In the genomic region with DNA sequence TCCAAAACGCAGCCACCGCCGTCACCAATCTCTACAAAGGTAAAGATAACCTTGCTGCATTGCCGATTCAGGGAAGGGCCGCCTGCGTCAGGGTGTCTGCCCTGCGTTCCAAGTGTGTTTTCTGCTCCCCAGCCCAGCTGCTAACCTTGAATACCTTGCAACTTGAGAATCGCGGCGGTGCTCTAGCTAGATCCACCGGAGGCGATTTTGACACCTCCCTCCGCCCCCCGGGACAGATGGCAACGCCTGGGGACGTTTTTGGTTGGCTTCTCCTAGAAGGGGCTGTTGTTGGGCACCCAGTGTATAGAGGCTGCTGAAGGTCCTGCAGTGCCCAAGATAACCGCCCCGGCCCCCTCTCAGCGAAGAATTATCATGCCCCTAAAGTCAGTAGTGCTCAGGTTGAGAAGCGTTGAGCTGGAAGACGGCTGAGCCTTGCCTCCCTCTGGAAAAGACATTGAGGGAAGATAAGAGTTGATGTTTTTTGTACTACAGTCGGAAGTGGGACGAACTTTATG, we compare ENCODE assay signal across 1 cellular context.
A peak's percentile ranks its signal among the peaks of the same experiment; 100 is the strongest.
TF ChIP-seq lines count a peak whose summit lies in the region.

No MANE protein-coding gene starts in this region.

TF ChIP-seq in HepG2, 621 proteins besides CTCF, POLR2A, EP300 and RAD21 (continued from another document):
- TF ChIP-seq, protein P1, sequence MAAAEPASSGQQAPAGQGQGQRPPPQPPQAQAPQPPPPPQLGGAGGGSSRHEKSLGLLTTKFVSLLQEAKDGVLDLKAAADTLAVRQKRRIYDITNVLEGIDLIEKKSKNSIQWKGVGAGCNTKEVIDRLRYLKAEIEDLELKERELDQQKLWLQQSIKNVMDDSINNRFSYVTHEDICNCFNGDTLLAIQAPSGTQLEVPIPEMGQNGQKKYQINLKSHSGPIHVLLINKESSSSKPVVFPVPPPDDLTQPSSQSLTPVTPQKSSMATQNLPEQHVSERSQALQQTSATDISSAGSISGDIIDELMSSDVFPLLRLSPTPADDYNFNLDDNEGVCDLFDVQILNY (CRISPR knock-in tag; conservative IDR thresholded peaks at IDR 0.05), result 0 out of 2 replicates have a peak, but pooled peaks have one; percentile 23
- TF ChIP-seq NCOA1 (CRISPR knock-in tag; IDR thresholded peaks at IDR 0.05) (no peak), ZNF530 (CRISPR knock-in tag; IDR thresholded peaks at IDR 0.05; ENCODE audit: low read depth) (no peak), ZNF205 (CRISPR knock-in tag; IDR thresholded peaks at IDR 0.05) (0 out of 2 replicates have a peak, but pooled peaks have one; percentile 37), KAT7 (CRISPR knock-in tag; IDR thresholded peaks at IDR 0.05; ENCODE audit: borderline replicate concordance) (0 out of 2 replicates have a peak, but pooled peaks have one; percentile 9), ZNF329 (CRISPR knock-in tag; IDR thresholded peaks at IDR 0.05; ENCODE audit: low read depth) (no peak), DPF2 (CRISPR knock-in tag; IDR thresholded peaks at IDR 0.05; ENCODE audit: borderline replicate concordance, low read depth) (no peak), ZNF616 (CRISPR knock-in tag; IDR thresholded peaks at IDR 0.05; ENCODE audit: low read depth) (no peak), RNF2 (conservative IDR thresholded peaks at IDR 0.05; ENCODE audit: low read depth) (no peak), AHR (CRISPR knock-in tag; IDR thresholded peaks at IDR 0.05) (no peak), SSRP1 (CRISPR knock-in tag; IDR thresholded peaks at IDR 0.05) (0 out of 2 replicates have a peak, but pooled peaks have one; percentile 5), ZNF839 (CRISPR knock-in tag; IDR thresholded peaks at IDR 0.05; ENCODE audit: borderline replicate concordance) (no peak), SP2 (CRISPR knock-in tag; IDR thresholded peaks at IDR 0.05) (no peak), MEIS1 (CRISPR knock-in tag; IDR thresholded peaks at IDR 0.05; ENCODE audit: borderline replicate concordance) (0 out of 2 replicates have a peak, but pooled peaks have one; percentile 2), ZBTB7B (CRISPR knock-in tag; IDR thresholded peaks at IDR 0.05) (no peak)
- TF ChIP-seq, protein P2, sequence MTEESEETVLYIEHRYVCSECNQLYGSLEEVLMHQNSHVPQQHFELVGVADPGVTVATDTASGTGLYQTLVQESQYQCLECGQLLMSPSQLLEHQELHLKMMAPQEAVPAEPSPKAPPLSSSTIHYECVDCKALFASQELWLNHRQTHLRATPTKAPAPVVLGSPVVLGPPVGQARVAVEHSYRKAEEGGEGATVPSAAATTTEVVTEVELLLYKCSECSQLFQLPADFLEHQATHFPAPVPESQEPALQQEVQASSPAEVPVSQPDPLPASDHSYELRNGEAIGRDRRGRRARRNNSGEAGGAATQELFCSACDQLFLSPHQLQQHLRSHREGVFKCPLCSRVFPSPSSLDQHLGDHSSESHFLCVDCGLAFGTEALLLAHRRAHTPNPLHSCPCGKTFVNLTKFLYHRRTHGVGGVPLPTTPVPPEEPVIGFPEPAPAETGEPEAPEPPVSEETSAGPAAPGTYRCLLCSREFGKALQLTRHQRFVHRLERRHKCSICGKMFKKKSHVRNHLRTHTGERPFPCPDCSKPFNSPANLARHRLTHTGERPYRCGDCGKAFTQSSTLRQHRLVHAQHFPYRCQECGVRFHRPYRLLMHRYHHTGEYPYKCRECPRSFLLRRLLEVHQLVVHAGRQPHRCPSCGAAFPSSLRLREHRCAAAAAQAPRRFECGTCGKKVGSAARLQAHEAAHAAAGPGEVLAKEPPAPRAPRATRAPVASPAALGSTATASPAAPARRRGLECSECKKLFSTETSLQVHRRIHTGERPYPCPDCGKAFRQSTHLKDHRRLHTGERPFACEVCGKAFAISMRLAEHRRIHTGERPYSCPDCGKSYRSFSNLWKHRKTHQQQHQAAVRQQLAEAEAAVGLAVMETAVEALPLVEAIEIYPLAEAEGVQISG (CRISPR knock-in tag; IDR thresholded peaks at IDR 0.05), result no peak
- TF ChIP-seq, protein P3, sequence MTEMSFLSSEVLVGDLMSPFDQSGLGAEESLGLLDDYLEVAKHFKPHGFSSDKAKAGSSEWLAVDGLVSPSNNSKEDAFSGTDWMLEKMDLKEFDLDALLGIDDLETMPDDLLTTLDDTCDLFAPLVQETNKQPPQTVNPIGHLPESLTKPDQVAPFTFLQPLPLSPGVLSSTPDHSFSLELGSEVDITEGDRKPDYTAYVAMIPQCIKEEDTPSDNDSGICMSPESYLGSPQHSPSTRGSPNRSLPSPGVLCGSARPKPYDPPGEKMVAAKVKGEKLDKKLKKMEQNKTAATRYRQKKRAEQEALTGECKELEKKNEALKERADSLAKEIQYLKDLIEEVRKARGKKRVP (CRISPR knock-in tag; IDR thresholded peaks at IDR 0.05), result 0 out of 4 replicates have a peak, but pooled peaks of 1 of the 2 experiments have one; percentile 13
- TF ChIP-seq, protein P4, sequence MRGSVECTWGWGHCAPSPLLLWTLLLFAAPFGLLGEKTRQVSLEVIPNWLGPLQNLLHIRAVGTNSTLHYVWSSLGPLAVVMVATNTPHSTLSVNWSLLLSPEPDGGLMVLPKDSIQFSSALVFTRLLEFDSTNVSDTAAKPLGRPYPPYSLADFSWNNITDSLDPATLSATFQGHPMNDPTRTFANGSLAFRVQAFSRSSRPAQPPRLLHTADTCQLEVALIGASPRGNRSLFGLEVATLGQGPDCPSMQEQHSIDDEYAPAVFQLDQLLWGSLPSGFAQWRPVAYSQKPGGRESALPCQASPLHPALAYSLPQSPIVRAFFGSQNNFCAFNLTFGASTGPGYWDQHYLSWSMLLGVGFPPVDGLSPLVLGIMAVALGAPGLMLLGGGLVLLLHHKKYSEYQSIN (CRISPR knock-in tag; IDR thresholded peaks at IDR 0.05; ENCODE audit: borderline replicate concordance), result no peak
- TF ChIP-seq, protein P5, sequence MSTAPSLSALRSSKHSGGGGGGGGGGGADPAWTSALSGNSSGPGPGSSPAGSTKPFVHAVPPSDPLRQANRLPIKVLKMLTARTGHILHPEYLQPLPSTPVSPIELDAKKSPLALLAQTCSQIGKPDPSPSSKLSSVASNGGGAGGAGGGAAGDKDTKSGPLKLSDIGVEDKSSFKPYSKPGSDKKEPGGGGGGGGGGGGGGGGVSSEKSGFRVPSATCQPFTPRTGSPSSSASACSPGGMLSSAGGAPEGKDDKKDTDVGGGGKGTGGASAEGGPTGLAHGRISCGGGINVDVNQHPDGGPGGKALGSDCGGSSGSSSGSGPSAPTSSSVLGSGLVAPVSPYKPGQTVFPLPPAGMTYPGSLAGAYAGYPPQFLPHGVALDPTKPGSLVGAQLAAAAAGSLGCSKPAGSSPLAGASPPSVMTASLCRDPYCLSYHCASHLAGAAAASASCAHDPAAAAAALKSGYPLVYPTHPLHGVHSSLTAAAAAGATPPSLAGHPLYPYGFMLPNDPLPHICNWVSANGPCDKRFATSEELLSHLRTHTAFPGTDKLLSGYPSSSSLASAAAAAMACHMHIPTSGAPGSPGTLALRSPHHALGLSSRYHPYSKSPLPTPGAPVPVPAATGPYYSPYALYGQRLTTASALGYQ (CRISPR knock-in tag; IDR thresholded peaks at IDR 0.05), result no peak
- TF ChIP-seq, protein P6, sequence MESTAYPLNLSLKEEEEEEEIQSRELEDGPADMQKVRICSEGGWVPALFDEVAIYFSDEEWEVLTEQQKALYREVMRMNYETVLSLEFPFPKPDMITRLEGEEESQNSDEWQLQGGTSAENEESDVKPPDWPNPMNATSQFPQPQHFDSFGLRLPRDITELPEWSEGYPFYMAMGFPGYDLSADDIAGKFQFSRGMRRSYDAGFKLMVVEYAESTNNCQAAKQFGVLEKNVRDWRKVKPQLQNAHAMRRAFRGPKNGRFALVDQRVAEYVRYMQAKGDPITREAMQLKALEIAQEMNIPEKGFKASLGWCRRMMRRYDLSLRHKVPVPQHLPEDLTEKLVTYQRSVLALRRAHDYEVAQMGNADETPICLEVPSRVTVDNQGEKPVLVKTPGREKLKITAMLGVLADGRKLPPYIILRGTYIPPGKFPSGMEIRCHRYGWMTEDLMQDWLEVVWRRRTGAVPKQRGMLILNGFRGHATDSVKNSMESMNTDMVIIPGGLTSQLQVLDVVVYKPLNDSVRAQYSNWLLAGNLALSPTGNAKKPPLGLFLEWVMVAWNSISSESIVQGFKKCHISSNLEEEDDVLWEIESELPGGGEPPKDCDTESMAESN (CRISPR knock-in tag; conservative IDR thresholded peaks at IDR 0.05), result peak; percentile 75
- TF ChIP-seq, protein P7, sequence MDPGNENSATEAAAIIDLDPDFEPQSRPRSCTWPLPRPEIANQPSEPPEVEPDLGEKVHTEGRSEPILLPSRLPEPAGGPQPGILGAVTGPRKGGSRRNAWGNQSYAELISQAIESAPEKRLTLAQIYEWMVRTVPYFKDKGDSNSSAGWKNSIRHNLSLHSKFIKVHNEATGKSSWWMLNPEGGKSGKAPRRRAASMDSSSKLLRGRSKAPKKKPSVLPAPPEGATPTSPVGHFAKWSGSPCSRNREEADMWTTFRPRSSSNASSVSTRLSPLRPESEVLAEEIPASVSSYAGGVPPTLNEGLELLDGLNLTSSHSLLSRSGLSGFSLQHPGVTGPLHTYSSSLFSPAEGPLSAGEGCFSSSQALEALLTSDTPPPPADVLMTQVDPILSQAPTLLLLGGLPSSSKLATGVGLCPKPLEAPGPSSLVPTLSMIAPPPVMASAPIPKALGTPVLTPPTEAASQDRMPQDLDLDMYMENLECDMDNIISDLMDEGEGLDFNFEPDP (CRISPR knock-in tag; conservative IDR thresholded peaks at IDR 0.05), result 0 out of 2 replicates have a peak, but pooled peaks have one; percentile 30
- TF ChIP-seq, protein P8, sequence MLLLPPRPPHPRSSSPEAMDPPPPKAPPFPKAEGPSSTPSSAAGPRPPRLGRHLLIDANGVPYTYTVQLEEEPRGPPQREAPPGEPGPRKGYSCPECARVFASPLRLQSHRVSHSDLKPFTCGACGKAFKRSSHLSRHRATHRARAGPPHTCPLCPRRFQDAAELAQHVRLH (CRISPR knock-in tag; IDR thresholded peaks at IDR 0.05; ENCODE audit: borderline replicate concordance, low read depth), result no peak
